In genomic region chr3:3126477-3127431, GRCh38 we compare ENCODE assay signal across 1 cellular context.
TF ChIP-seq lines count a peak whose summit lies in the region.

Gene TRNT1, plus strand, starts transcription at chr3:3126940. Its CDS starts 2,101 bp downstream, at chr3:3129041.

TF ChIP-seq in K562, 482 proteins besides CTCF, POLR2A, EP300 and RAD21 (continued from another document):
- no peak for TF ChIP-seq ZNF445 (CRISPR knock-in tag; IDR thresholded peaks at IDR 0.05; ENCODE audit: low read depth)
- TF ChIP-seq DACH1 (IDR thresholded peaks at IDR 0.05; ENCODE audit: partially characterized antibody) = no peak
- TF ChIP-seq YY1 (IDR thresholded peaks at IDR 0.05; ENCODE audit: borderline replicate concordance in 1 of 3, control insufficient read depth in 1 of 3, extremely low read depth in 1 of 3, insufficient read depth in 3 of 3, insufficient read length in 1 of 3, insufficient replicate concordance in 2 of 3, low read depth in 1 of 3, low read length in 2 of 3) = peak in 2 of 3 experiments; percentile 69 to 72
